In genomic region chr22:42171417-42171816, GRCh38 we compare ENCODE assay signal across 20 cellular contexts. TPM values are rescaled to one million over a fixed set of nuclear protein-coding genes. Genes with fewer than 3 reads are reported as not detected.
DNase-seq lines count a peak whose midpoint lies in the region; ATAC-seq and TF ChIP-seq lines count a peak whose summit lies in the region.
"Had no signal": no experiment of that assay in that cellular context is flagged by ENCODE, and none has a peak within 500 bp of the region (broad histone marks: within the 10 kb centered on the region; RNA-seq: fewer than 3 reads in every experiment).

No MANE protein-coding gene starts in this region.

- no peak for TF ChIP-seq POLR2A in spleen (IDR thresholded peaks at IDR 0.05)

- no peak for DNase-seq in activated CD8-positive, alpha-beta T cell treated with anti-CD3 and anti-CD28 coated beads for 36 hours
- no peak for DNase-seq in activated CD8-positive, alpha-beta T cell treated with anti-CD3 and anti-CD28 coated beads, Interleukin-2, amount 10 ng/mL, durations not matched to agents 7 days and 5 days
- DNase-seq in H7 (peak; percentile 17), cerebellar cortex (ENCODE audit: low spot score) (peak; percentile 68), smooth muscle cell (lab: John Stamatoyannopoulos, UW; ENCODE audit: unreplicated experiment) (no peak), spleen (no peak), COR-L47 (lab: John Stamatoyannopoulos, UW) (no peak)
- DNase-seq: activated CD4-positive, alpha-beta T cell treated with anti-CD3 and anti-CD28 coated beads for 36 hours; activated gamma-delta T cell treated with Interleukin-2 at 50 U/mL for 16 hours; DMS79 treated with DMSO at 0.1 percent for 48 hours; effector memory CD4-positive, alpha-beta T cell; MM.1S; NCI-H1694 treated with DMSO at 0.1 percent for 48 hours; occipital lobe; right lobe of liver; stimulated activated naive CD8-positive, alpha-beta T cell treated with anti-CD3 and anti-CD28 coated beads, Interleukin-15, Interleukin-2, amounts not matched to agents 100 U/mL and 50 U/mL, for 24 hours; trophoblast cell had no signal

- no peaks in the 10 kb centered on the region for H3K27me3 ChIP-seq in H7 (ENCODE audit: control insufficient read depth, insufficient read depth, low read length)
- no peaks in the 10 kb centered on the region for H3K27me3 ChIP-seq in smooth muscle cell (ENCODE audit: low read depth)
- no peaks in the 10 kb centered on the region for H3K27me3 ChIP-seq in spleen (replicated peaks in 1 of 7)
- H3K27me3 ChIP-seq: ascending aorta, right lobe of liver had no signal

- peaks cover 24% of the 10 kb centered on the region for H3K4me1 Mint-ChIP-seq in activated CD8-positive, alpha-beta T cell treated with anti-CD3 and anti-CD28 coated beads for 36 hours (ENCODE audit: low read depth)
- peaks cover 27% of the 10 kb centered on the region for H3K4me1 Mint-ChIP-seq in activated CD8-positive, alpha-beta T cell treated with anti-CD3 and anti-CD28 coated beads, Interleukin-2, amount 10 ng/mL, durations not matched to agents 7 days and 5 days (ENCODE audit: low read depth)

- intact Hi-C loops in activated CD8-positive, alpha-beta T cell treated with anti-CD3 and anti-CD28 coated beads for 36 hours (cut with micrococcal nuclease), result loop anchor here (10.0 kb wide), 1 partner anchor 93 kb away; no protein-coding TSS in a partner anchor
- intact Hi-C loops in spleen (cut with DNase I; ENCODE audit: low total_unique reads), result no loop called here

- POLR2A ChIA-PET in activated CD8-positive, alpha-beta T cell treated with anti-CD3 and anti-CD28 coated beads for 36 hours (lab: Charles Lee), result no interaction called here
- POLR2A ChIA-PET in activated CD8-positive, alpha-beta T cell treated with anti-CD3 and anti-CD28 coated beads, Interleukin-2, amount 10 ng/mL, durations not matched to agents 7 days and 5 days (lab: Charles Lee), result no interaction called here

- H3K4me3 Mint-ChIP-seq in activated CD8-positive, alpha-beta T cell treated with anti-CD3 and anti-CD28 coated beads for 36 hours, result no peak overlapping the region
- H3K4me3 Mint-ChIP-seq in activated CD8-positive, alpha-beta T cell treated with anti-CD3 and anti-CD28 coated beads, Interleukin-2, amount 10 ng/mL, durations not matched to agents 7 days and 5 days, result no peak overlapping the region
- H3K4me3 Mint-ChIP-seq: activated CD4-positive, alpha-beta T cell treated with anti-CD3 and anti-CD28 coated beads for 36 hours; CD14-positive monocyte had no signal

- H3K4me3 ChIP-seq in H7 (ENCODE audit: insufficient read depth, low read depth, low read length), result no peak overlapping the region
- no peak overlapping the region for H3K4me3 ChIP-seq in smooth muscle cell
- H3K4me3 ChIP-seq in spleen, result no peak overlapping the region
- H3K4me3 ChIP-seq: ascending aorta, right lobe of liver had no signal

- H4K20me1 ChIP-seq in smooth muscle cell (ENCODE audit: low read depth), result peaks cover 86% of the 10 kb centered on the region

- H3K36me3 ChIP-seq in H7 (replicated peaks; ENCODE audit: control insufficient read depth, insufficient read depth, low read length), result peaks cover 4% of the 10 kb centered on the region
- H3K36me3 ChIP-seq in smooth muscle cell (ENCODE audit: low read depth), result no peaks in the 10 kb centered on the region
- H3K36me3 ChIP-seq in spleen, result peaks cover 0 to 76% (median 18%) of the 10 kb centered on the region in 6 donors

- H3K27ac ChIP-seq in smooth muscle cell (ENCODE audit: low read depth), result peak overlapping the region; percentile 78
- H3K27ac ChIP-seq in spleen, result no peak overlapping the region
- H3K27ac ChIP-seq: ascending aorta, right lobe of liver had no signal

- no peaks in the 10 kb centered on the region for H3K9me3 Mint-ChIP-seq in activated CD8-positive, alpha-beta T cell treated with anti-CD3 and anti-CD28 coated beads for 36 hours
- H3K9me3 Mint-ChIP-seq in activated CD8-positive, alpha-beta T cell treated with anti-CD3 and anti-CD28 coated beads, Interleukin-2, amount 10 ng/mL, durations not matched to agents 7 days and 5 days (ENCODE audit: insufficient read depth), result no peaks in the 10 kb centered on the region

- no peak overlapping the region for H2AFZ ChIP-seq in smooth muscle cell (ENCODE audit: low read depth)

- H3K9me3 ChIP-seq in smooth muscle cell (replicated peaks; ENCODE audit: low read depth) (no peaks in the 10 kb centered on the region), spleen (no peaks in the 10 kb centered on the region)
- H3K9me3 ChIP-seq: ascending aorta, right lobe of liver had no signal

- H3K36me3 Mint-ChIP-seq in activated CD8-positive, alpha-beta T cell treated with anti-CD3 and anti-CD28 coated beads for 36 hours (ENCODE audit: low read depth), result peaks cover 11% of the 10 kb centered on the region
- peaks cover 21% of the 10 kb centered on the region for H3K36me3 Mint-ChIP-seq in activated CD8-positive, alpha-beta T cell treated with anti-CD3 and anti-CD28 coated beads, Interleukin-2, amount 10 ng/mL, durations not matched to agents 7 days and 5 days (ENCODE audit: low read depth)

- peak overlapping the region; percentile 4 for H3K27ac Mint-ChIP-seq in activated CD8-positive, alpha-beta T cell treated with anti-CD3 and anti-CD28 coated beads for 36 hours
- no peak overlapping the region for H3K27ac Mint-ChIP-seq in activated CD8-positive, alpha-beta T cell treated with anti-CD3 and anti-CD28 coated beads, Interleukin-2, amount 10 ng/mL, durations not matched to agents 7 days and 5 days
- H3K27ac Mint-ChIP-seq: activated CD4-positive, alpha-beta T cell treated with anti-CD3 and anti-CD28 coated beads for 36 hours had no signal

- no peak overlapping the region for H3K4me2 ChIP-seq in smooth muscle cell

- peaks cover 10% of the 10 kb centered on the region for H3K79me2 ChIP-seq in smooth muscle cell (ENCODE audit: low read depth)

- no peak for TF ChIP-seq CTCF in activated CD8-positive, alpha-beta T cell treated with anti-CD3 and anti-CD28 coated beads for 36 hours (IDR thresholded peaks at IDR 0.05)
- TF ChIP-seq CTCF in smooth muscle cell (IDR thresholded peaks at IDR 0.05; ENCODE audit: borderline replicate concordance, insufficient read depth, poor library complexity, severe bottlenecking) (no peak), spleen (IDR thresholded peaks at IDR 0.05 in 8 of 11, conservative IDR thresholded peaks at IDR 0.05 in 3 of 11) (no peak)

- CTCF ChIA-PET in activated CD8-positive, alpha-beta T cell treated with anti-CD3 and anti-CD28 coated beads for 36 hours (lab: Charles Lee), result interaction anchor here (0.6 to 1.0 kb wide), 2 partner anchors 21 to 257 kb away, joined by 3 read pairs; no protein-coding TSS in a partner anchor
- CTCF ChIA-PET in activated CD8-positive, alpha-beta T cell treated with anti-CD3 and anti-CD28 coated beads, Interleukin-2, amount 10 ng/mL, durations not matched to agents 7 days and 5 days (lab: Charles Lee), result interaction anchor here (3.8 to 6.7 kb wide), 3 partner anchors 143 to 272 kb away, joined by 17 to 67 read pairs (median 43); no protein-coding TSS in a partner anchor

- no peak overlapping the region for H3K9ac ChIP-seq in smooth muscle cell (ENCODE audit: low read depth)

- H3K4me1 ChIP-seq in smooth muscle cell (ENCODE audit: low read depth) (peaks cover 6% of the 10 kb centered on the region), spleen (peaks cover 8 to 54% (median 28%) of the 10 kb centered on the region in 6 donors)

- ATAC-seq in activated CD8-positive, alpha-beta T cell treated with anti-CD3 and anti-CD28 coated beads for 36 hours, result no peak
- no peak for ATAC-seq in activated CD8-positive, alpha-beta T cell treated with anti-CD3 and anti-CD28 coated beads, Interleukin-2, amount 10 ng/mL, durations not matched to agents 7 days and 5 days
- no peak for ATAC-seq in HG03354 (IDR thresholded peaks at IDR 0.05; ENCODE audit: poor library complexity, severe bottlenecking, unreplicated experiment)
- ATAC-seq: activated CD4-positive, alpha-beta T cell treated with anti-CD3 and anti-CD28 coated beads for 36 hours; right lobe of liver; stimulated activated naive CD8-positive, alpha-beta T cell treated with anti-CD3 and anti-CD28 coated beads, Interleukin-15, Interleukin-2, amounts not matched to agents 100 U/mL and 50 U/mL, for 24 hours had no signal

- WGBS in smooth muscle cell (ENCODE audit: low lambda C conversion rate), result 60% methylated on average over 5 of the region's 5 CpGs
- WGBS in spleen, 5 donors, result 60 to 87% (median 81%) methylated on average over 5 of the region's 5 CpGs

- peaks cover 21% of the 10 kb centered on the region for H3F3A ChIP-seq in smooth muscle cell (ENCODE audit: low read depth)

- no peaks in the 10 kb centered on the region for H3K27me3 Mint-ChIP-seq in activated CD8-positive, alpha-beta T cell treated with anti-CD3 and anti-CD28 coated beads for 36 hours
- no peaks in the 10 kb centered on the region for H3K27me3 Mint-ChIP-seq in activated CD8-positive, alpha-beta T cell treated with anti-CD3 and anti-CD28 coated beads, Interleukin-2, amount 10 ng/mL, durations not matched to agents 7 days and 5 days (ENCODE audit: low read depth)
- H3K27me3 Mint-ChIP-seq: activated CD4-positive, alpha-beta T cell treated with anti-CD3 and anti-CD28 coated beads for 36 hours had no signal

RNA-seq across cellular contexts. Expression of gene CYP2D6, which starts 40.8 kb away (rescaled TPM):
- total RNA-seq in activated CD8-positive, alpha-beta T cell treated with anti-CD3 and anti-CD28 coated beads for 36 hours, result 1 to 10 TPM; 1.5 to 2.0 TPM
- total RNA-seq in activated CD8-positive, alpha-beta T cell treated with anti-CD3 and anti-CD28 coated beads, Interleukin-2, amount 10 ng/mL, durations not matched to agents 7 days and 5 days, result 1 to 10 TPM; 2.9 to 3.6 TPM
- total RNA-seq in H7 (2014; rRNA removed; shearing (Covaris generic)), result 1.0 and 1.4 TPM in 2 replicates
- 0.63 and 0.99 TPM in 2 replicates for total RNA-seq in smooth muscle cell
- polyA plus RNA-seq in smooth muscle cell, result 0.41 and 0.70 TPM in 2 replicates
- 1 to 10 TPM; 1.2 to 3.6 (median 2.1) TPM for total RNA-seq in spleen
- 1 to 10 TPM; 2.4 to 3.5 (median 3.0) TPM for polyA plus RNA-seq in spleen
- polyA plus RNA-seq: CD14-positive monocyte had no signal

Comparison
In these comparisons a context has a peak if more than half of its experiments do, and no peak if none do; other contexts are left out.
1. DNase-seq: peak in H7 (single experiment) and cerebellar cortex (single experiment); none in activated CD8-positive, alpha-beta T cell treated with anti-CD3 and anti-CD28 coated beads for 36 hours (single experiment), activated CD8-positive, alpha-beta T cell treated with anti-CD3 and anti-CD28 coated beads, Interleukin-2, amount 10 ng/mL, durations not matched to agents 7 days and 5 days (single experiment), smooth muscle cell (single experiment), spleen (single experiment) and COR-L47 (single experiment).